Comparison of ENCODE assay signal across 10 cellular contexts in the genomic region with DNA sequence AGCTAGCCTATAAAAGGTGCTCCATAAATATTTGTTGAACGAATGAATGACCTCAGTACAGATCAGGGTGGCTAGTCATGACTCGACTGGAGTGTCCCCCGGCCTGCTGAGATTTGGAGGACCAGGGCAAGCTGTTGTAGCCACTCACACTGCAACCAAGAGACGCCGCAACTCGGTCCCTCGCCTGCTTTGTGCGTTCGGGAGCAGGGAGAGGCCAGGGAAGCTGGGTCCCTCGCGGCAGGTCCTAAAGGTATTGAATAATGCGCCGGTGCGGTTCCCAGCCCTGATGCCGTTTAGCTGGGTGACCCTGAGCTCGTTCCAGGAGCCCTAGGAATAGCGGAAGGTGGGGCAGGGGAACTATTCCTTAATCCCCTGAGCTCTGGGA. TPM values are rescaled to one million over a fixed set of nuclear protein-coding genes. Genes with fewer than 3 reads are reported as not detected.
DNase-seq lines count a peak whose midpoint lies in the region; ATAC-seq and TF ChIP-seq lines count a peak whose summit lies in the region.
"Had no signal": no experiment of that assay in that cellular context is flagged by ENCODE, and none has a peak within 500 bp of the region (broad histone marks: within the 10 kb centered on the region; RNA-seq: fewer than 3 reads in every experiment).

No MANE protein-coding gene starts in this region.

- peaks cover 15% of the 10 kb centered on the region; the same call in 1 of the 2 replicates for H3K27me3 ChIP-seq in HUES6 (ENCODE audit: control insufficient read depth, insufficient read depth, low read length)

- no peak for TF ChIP-seq CTCF in choroid plexus epithelial cell (conservative IDR thresholded peaks at IDR 0.05; ENCODE audit: low read depth, low read length)
- TF ChIP-seq CTCF in mucosa of descending colon (IDR thresholded peaks at IDR 0.05): no peak

- no peak overlapping the region for H3K27ac Mint-ChIP-seq in stimulated activated memory B cell treated with anti-CD40 and anti-IgM and Interleukin-4, amounts not matched to agents 10 μg/mL and 1 μg/mL and 100 μg/mL, for 72 hours
- H3K27ac Mint-ChIP-seq: activated CD8-positive, alpha-beta memory T cell treated with anti-CD3 and anti-CD28 coated beads, Interleukin-2, amount 10 ng/mL, durations not matched to agents 7 days and 5 days had no signal

- H3K36me3 ChIP-seq in HUES6 (ENCODE audit: control insufficient read depth, insufficient read depth, low read length) (no peaks in the 10 kb centered on the region), mucosa of descending colon (ENCODE audit: low read depth) (no peaks in the 10 kb centered on the region)

- H3K9me3 Mint-ChIP-seq in stimulated activated memory B cell treated with anti-CD40 and anti-IgM and Interleukin-4, amounts not matched to agents 10 μg/mL and 1 μg/mL and 100 μg/mL, for 72 hours: no peaks in the 10 kb centered on the region

- peak; percentile 3 for ATAC-seq in mucosa of descending colon
- no peak for ATAC-seq in stimulated activated memory B cell treated with anti-CD40 and anti-IgM and Interleukin-4, amounts not matched to agents 10 μg/mL and 1 μg/mL and 100 μg/mL, for 72 hours

- H3K9me3 ChIP-seq in HUES6 (ENCODE audit: control insufficient read depth, insufficient read depth, low read depth, low read length): no peaks in the 10 kb centered on the region
- H3K9me3 ChIP-seq in mucosa of descending colon: no peaks in the 10 kb centered on the region

- peaks cover 4% of the 10 kb centered on the region for H3K36me3 Mint-ChIP-seq in stimulated activated memory B cell treated with anti-CD40 and anti-IgM and Interleukin-4, amounts not matched to agents 10 μg/mL and 1 μg/mL and 100 μg/mL, for 72 hours
- H3K36me3 Mint-ChIP-seq: activated CD8-positive, alpha-beta memory T cell treated with anti-CD3 and anti-CD28 coated beads, Interleukin-2, amount 10 ng/mL, durations not matched to agents 7 days and 5 days had no signal

- H3K4me3 Mint-ChIP-seq in stimulated activated memory B cell treated with anti-CD40 and anti-IgM and Interleukin-4, amounts not matched to agents 10 μg/mL and 1 μg/mL and 100 μg/mL, for 72 hours: peak overlapping the region; percentile 3
- H3K4me3 Mint-ChIP-seq: activated CD8-positive, alpha-beta memory T cell treated with anti-CD3 and anti-CD28 coated beads, Interleukin-2, amount 10 ng/mL, durations not matched to agents 7 days and 5 days had no signal

- DNase-seq in choroid plexus epithelial cell (ENCODE audit: low read depth) (no peak), mucosa of descending colon (no peak), MV-4-11 (lab: John Stamatoyannopoulos, UW) (no peak), OCI-M1 (lab: John Stamatoyannopoulos, UW) (no peak), SKM-1 (lab: John Stamatoyannopoulos, UW; ENCODE audit: unreplicated experiment) (no peak), KBM-7 (no peak)
- DNase-seq: NCI-H345 had no signal

- in situ Hi-C loops in KBM-7 (cut with MboI; ENCODE audit: low pct_unique_long_range_greater_than_20kb, low sequenced_read_pairs): no loop called here

- H3K27ac ChIP-seq in HUES6 (ENCODE audit: low read depth, low read length): peak overlapping the region; percentile 10; the same call in 1 of the 2 replicates

- H3K9ac ChIP-seq in HUES6 (ENCODE audit: low read length): peak overlapping the region; percentile 65

- H3K27me3 Mint-ChIP-seq in stimulated activated memory B cell treated with anti-CD40 and anti-IgM and Interleukin-4, amounts not matched to agents 10 μg/mL and 1 μg/mL and 100 μg/mL, for 72 hours: peaks cover 90% of the 10 kb centered on the region

- H3K4me3 ChIP-seq in HUES6 (ENCODE audit: low read depth, low read length): peak overlapping the region; percentile 98
- peak overlapping the region; percentile 63 for H3K4me3 ChIP-seq in choroid plexus epithelial cell (ENCODE audit: low read depth, low read length)
- no peak overlapping the region for H3K4me3 ChIP-seq in mucosa of descending colon

- intact Hi-C loops in mucosa of descending colon (cut with DNase I, micrococcal nuclease): no loop called here

- peaks cover 16% of the 10 kb centered on the region for H3K4me1 Mint-ChIP-seq in stimulated activated memory B cell treated with anti-CD40 and anti-IgM and Interleukin-4, amounts not matched to agents 10 μg/mL and 1 μg/mL and 100 μg/mL, for 72 hours

- H3K4me1 ChIP-seq in HUES6 (ENCODE audit: control insufficient read depth, insufficient read depth, low read length) (peaks cover 70% of the 10 kb centered on the region), mucosa of descending colon (ENCODE audit: low read depth) (peaks cover 13% of the 10 kb centered on the region)

RNA-seq across cellular contexts. Expression of a gene that starts 1.8 kb away (rescaled TPM):
- total RNA-seq in mucosa of descending colon: 1 to 10 TPM in 2 of 3 donors, under 1 TPM in 1; 0.90 to 1.7 (median 1.0) TPM

RNA-seq across cellular contexts. Expression of a gene that starts 43.2 kb away (rescaled TPM):
- total RNA-seq in mucosa of descending colon: under 1 TPM in 1 of 3 donors, not detected in 2; 0.51 TPM
- total RNA-seq: activated CD8-positive, alpha-beta memory T cell treated with anti-CD3 and anti-CD28 coated beads, Interleukin-2, amount 10 ng/mL, durations not matched to agents 7 days and 5 days had no signal
